ENCODE assay signal across 8 cellular contexts in the genomic region with DNA sequence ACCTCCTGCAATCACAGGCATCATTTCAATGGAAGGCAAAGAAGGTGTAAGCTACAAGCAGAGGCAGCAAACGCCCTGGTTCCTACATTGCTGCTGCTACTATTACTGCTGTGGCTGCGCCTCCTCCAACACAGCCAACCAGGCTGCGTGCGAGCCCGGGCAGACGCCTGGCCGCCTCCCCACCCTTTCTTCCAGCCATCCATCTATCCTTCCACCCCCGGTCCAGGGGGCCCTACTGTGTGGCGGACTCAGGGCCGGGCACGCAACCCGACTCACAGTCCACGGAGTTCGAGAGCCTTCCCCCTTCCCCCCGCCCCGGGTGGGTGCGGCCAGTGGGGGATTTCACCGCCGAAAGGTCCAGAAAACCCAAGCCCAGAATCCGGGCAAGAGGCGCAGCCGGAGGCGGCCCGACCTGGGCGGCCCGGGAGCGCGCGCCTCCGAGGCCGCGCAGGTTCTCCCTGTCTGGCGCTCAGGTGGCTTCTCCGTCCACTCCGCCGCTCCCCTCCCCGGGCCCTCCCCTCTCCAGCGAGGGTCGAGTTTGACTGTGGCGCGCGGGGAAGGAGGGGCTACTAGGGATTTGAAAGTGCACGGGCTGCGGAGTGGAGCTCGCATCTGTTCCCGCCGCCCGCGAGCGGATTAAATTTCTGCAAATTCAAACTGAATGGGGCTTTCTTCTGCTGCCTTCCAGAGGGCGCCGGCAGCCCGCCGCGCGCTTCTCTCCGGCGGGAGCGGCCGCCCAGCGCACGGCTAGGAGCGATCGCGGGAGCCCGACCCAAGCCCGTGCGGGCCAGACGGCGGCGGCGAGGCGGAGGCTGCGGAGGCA. TPM values are rescaled to one million over a fixed set of nuclear protein-coding genes. Genes with fewer than 3 reads are reported as not detected.
A peak's percentile ranks its signal among the peaks of the same experiment; 100 is the strongest.
DNase-seq lines count a peak whose midpoint lies in the region; ATAC-seq, FAIRE-seq and TF ChIP-seq lines count a peak whose summit lies in the region.

A gene (plus strand): TSS at position 569 of the 823 bp plus-strand sequence. CDS start 655 bp downstream, outside the sequence.

- peaks cover 8% of the 10 kb centered on the region for H3K4me1 Mint-ChIP-seq in activated CD8-positive, alpha-beta memory T cell treated with anti-CD3 and anti-CD28 coated beads, Interleukin-2, amount 10 ng/mL, durations not matched to agents 7 days and 5 days

- in situ Hi-C loops in G401 (cut with HindIII; ENCODE audit: low sequenced_read_pairs): no loop called here

- FAIRE-seq in frontal cortex (lab: Jason Lieb, UNC) (no peak), H54 (lab: Jason Lieb, UNC) (no peak)

- DNase-seq in G401 (ENCODE audit: low spot score) (peak; percentile 23), NCI-H1417 (lab: John Stamatoyannopoulos, UW) (peak; percentile 84 to 95 (median 94)), frontal cortex (ENCODE audit: low spot score in 2 of 2) (peak; percentile 44 to 61), nucleus accumbens (lab: John Stamatoyannopoulos, UW) (peak in 30 of 56 donors; percentile 10 to 82 (median 34)), posterior vena cava (ENCODE audit: low spot score) (no peak), H54 (ENCODE audit: insufficient read length, low spot score) (no peak)
- DNase-seq in activated CD8-positive, alpha-beta memory T cell treated with anti-CD3 and anti-CD28 coated beads, Interleukin-2, amount 10 ng/mL, durations not matched to agents 7 days and 5 days: no peak
- DNase-seq in activated effector memory CD4-positive, alpha-beta T cell treated with Interleukin-2 at 50 U/mL for 16 hours: no peak

- no peaks in the 10 kb centered on the region for H3K9me3 Mint-ChIP-seq in activated CD8-positive, alpha-beta memory T cell treated with anti-CD3 and anti-CD28 coated beads, Interleukin-2, amount 10 ng/mL, durations not matched to agents 7 days and 5 days (ENCODE audit: low read depth)

- no peaks in the 10 kb centered on the region for H3K36me3 Mint-ChIP-seq in activated CD8-positive, alpha-beta memory T cell treated with anti-CD3 and anti-CD28 coated beads, Interleukin-2, amount 10 ng/mL, durations not matched to agents 7 days and 5 days

- TF ChIP-seq POLR2A in H54 (IDR thresholded peaks at IDR 0.05; ENCODE audit: low read depth, low read length): no peak

- intact Hi-C loops in posterior vena cava (cut with DNase I): no loop called here

- peaks cover 56% of the 10 kb centered on the region for H3K27me3 Mint-ChIP-seq in activated CD8-positive, alpha-beta memory T cell treated with anti-CD3 and anti-CD28 coated beads, Interleukin-2, amount 10 ng/mL, durations not matched to agents 7 days and 5 days

- H3K4me3 Mint-ChIP-seq in activated CD8-positive, alpha-beta memory T cell treated with anti-CD3 and anti-CD28 coated beads, Interleukin-2, amount 10 ng/mL, durations not matched to agents 7 days and 5 days: peak within 1 kb of the TSS; percentile 49

- peak; percentile 25 for ATAC-seq in activated CD8-positive, alpha-beta memory T cell treated with anti-CD3 and anti-CD28 coated beads, Interleukin-2, amount 10 ng/mL, durations not matched to agents 7 days and 5 days

- H3K27ac Mint-ChIP-seq in activated CD8-positive, alpha-beta memory T cell treated with anti-CD3 and anti-CD28 coated beads, Interleukin-2, amount 10 ng/mL, durations not matched to agents 7 days and 5 days: no peak within 1 kb of the TSS

- CTCF ChIA-PET in activated CD8-positive, alpha-beta memory T cell treated with anti-CD3 and anti-CD28 coated beads, Interleukin-2, amount 10 ng/mL, durations not matched to agents 7 days and 5 days (lab: Charles Lee): interaction anchor here (0.9 to 3.2 kb wide), 2 partner anchors 27 to 385 kb away, joined by 3 to 9 read pairs; no protein-coding TSS in a partner anchor

RNA-seq across cellular contexts. Expression of the gene that starts here (rescaled TPM):
- 0.06 and 0.07 TPM in 2 replicates for total RNA-seq in G401 (2014; rRNA removed; shearing (Covaris generic))
- under 1 TPM in 1 of 2 experiments, not detected in 1; 0.28 TPM for total RNA-seq in activated CD8-positive, alpha-beta memory T cell treated with anti-CD3 and anti-CD28 coated beads, Interleukin-2, amount 10 ng/mL, durations not matched to agents 7 days and 5 days
- total RNA-seq in frontal cortex (7.7 TPM), posterior vena cava (10 to 100 TPM in 1 of 2 donors, 1 to 10 TPM in 1; 6.9 to 11.8 TPM)

Comparison
In these comparisons a context has a peak if more than half of its experiments do, and no peak if none do; other contexts are left out.
1. Peak in DNase-seq in G401; RNA of the gene not detected or under 1 TPM.
2. Peak in ATAC-seq in activated CD8-positive, alpha-beta memory T cell treated with anti-CD3 and anti-CD28 coated beads, Interleukin-2, amount 10 ng/mL, durations not matched to agents 7 days and 5 days; RNA of the gene not detected or under 1 TPM.
3. DNase-seq: peak in NCI-H1417 (3 of 3), frontal cortex (2 of 2) and nucleus accumbens (30 of 56); none in activated CD8-positive, alpha-beta memory T cell treated with anti-CD3 and anti-CD28 coated beads, Interleukin-2, amount 10 ng/mL, durations not matched to agents 7 days and 5 days (single experiment), posterior vena cava (single experiment), activated effector memory CD4-positive, alpha-beta T cell treated with Interleukin-2 at 50 U/mL for 16 hours (single experiment) and H54 (single experiment).